In genomic region chr2:203438528-203438927, GRCh38 we compare ENCODE assay signal across 12 cellular contexts.
"Had no signal": no experiment of that assay in that cellular context is flagged by ENCODE, and none has a peak within 500 bp of the region (broad histone marks: within the 10 kb centered on the region; RNA-seq: fewer than 3 reads in every experiment).

No MANE protein-coding gene starts in this region.

- H3K4me3 ChIP-seq: esophagus muscularis mucosa, prostate gland, thyroid gland had no signal

- H3K4me3 Mint-ChIP-seq: activated naive CD8-positive, alpha-beta T cell treated with anti-CD3 and anti-CD28 coated beads for 36 hours; activated T-helper 1 cell treated with anti-CD3 and anti-CD28 coated beads, Interleukin-12 subunit alpha, Interleukin-12 subunit beta, Interleukin-2, Interleukin-4 antibody, amounts not matched to agents 30 ng/mL and 10 ng/mL and 1 ng/mL, durations not matched to agents 14 hours and 24 hours and 36 hours; stimulated activated effector memory CD8-positive, alpha-beta T cell treated with anti-CD3 and anti-CD28 coated beads, Interleukin-12 subunit alpha, Interleukin-12 subunit beta, amount 100 ng/mL, for 72 hours had no signal

- H3K4me1 ChIP-seq: esophagus muscularis mucosa, prostate gland, thyroid gland had no signal

- H3K9me3 Mint-ChIP-seq: activated naive CD8-positive, alpha-beta T cell treated with anti-CD3 and anti-CD28 coated beads for 36 hours; activated T-helper 1 cell treated with anti-CD3 and anti-CD28 coated beads, Interleukin-12 subunit alpha, Interleukin-12 subunit beta, Interleukin-2, Interleukin-4 antibody, amounts not matched to agents 30 ng/mL and 10 ng/mL and 1 ng/mL, durations not matched to agents 14 hours and 24 hours and 36 hours; stimulated activated effector memory CD8-positive, alpha-beta T cell treated with anti-CD3 and anti-CD28 coated beads, Interleukin-12 subunit alpha, Interleukin-12 subunit beta, amount 100 ng/mL, for 72 hours had no signal

- H3K4me1 Mint-ChIP-seq: activated naive CD8-positive, alpha-beta T cell treated with anti-CD3 and anti-CD28 coated beads for 36 hours had no signal

- DNase-seq: activated CD4-positive, alpha-beta T cell treated with anti-CD3 and anti-CD28 coated beads, Interleukin-2, amount 50 U/mL, for 1 hour; activated naive CD8-positive, alpha-beta T cell treated with anti-CD3 and anti-CD28 coated beads for 36 hours; kidney; stimulated activated CD4-positive, alpha-beta T cell treated with anti-CD3 and anti-CD28 coated beads, Interleukin-12 subunit alpha, Interleukin-12 subunit beta, amount 100 ng/mL, for 4 hours; T1000; thyroid gland had no signal

- H3K36me3 Mint-ChIP-seq: stimulated activated effector memory CD8-positive, alpha-beta T cell treated with anti-CD3 and anti-CD28 coated beads, Interleukin-12 subunit alpha, Interleukin-12 subunit beta, amount 100 ng/mL, for 72 hours had no signal

- H3K27me3 Mint-ChIP-seq: activated naive CD8-positive, alpha-beta T cell treated with anti-CD3 and anti-CD28 coated beads for 36 hours had no signal

- ATAC-seq: activated CD4-positive, CD25-positive, alpha-beta regulatory T cell treated with anti-CD3 and anti-CD28 coated beads, Interleukin-2, amount 50 U/mL, for 24 hours; sciatic nerve; stimulated activated effector memory CD8-positive, alpha-beta T cell treated with anti-CD3 and anti-CD28 coated beads, Interleukin-12 subunit alpha, Interleukin-12 subunit beta, amount 100 ng/mL, for 72 hours had no signal

- H3K27ac Mint-ChIP-seq: activated naive CD8-positive, alpha-beta T cell treated with anti-CD3 and anti-CD28 coated beads for 36 hours; activated T-helper 1 cell treated with anti-CD3 and anti-CD28 coated beads, Interleukin-12 subunit alpha, Interleukin-12 subunit beta, Interleukin-2, Interleukin-4 antibody, amounts not matched to agents 30 ng/mL and 10 ng/mL and 1 ng/mL, durations not matched to agents 14 hours and 24 hours and 36 hours; stimulated activated effector memory CD8-positive, alpha-beta T cell treated with anti-CD3 and anti-CD28 coated beads, Interleukin-12 subunit alpha, Interleukin-12 subunit beta, amount 100 ng/mL, for 72 hours had no signal

- H3K27ac ChIP-seq: esophagus muscularis mucosa, prostate gland, thyroid gland had no signal

- H3K27me3 ChIP-seq: esophagus muscularis mucosa, thyroid gland had no signal

- H3K9me3 ChIP-seq: esophagus muscularis mucosa, prostate gland, thyroid gland had no signal
